Comparison of ENCODE assay signal across 29 cellular contexts in the genomic region with DNA sequence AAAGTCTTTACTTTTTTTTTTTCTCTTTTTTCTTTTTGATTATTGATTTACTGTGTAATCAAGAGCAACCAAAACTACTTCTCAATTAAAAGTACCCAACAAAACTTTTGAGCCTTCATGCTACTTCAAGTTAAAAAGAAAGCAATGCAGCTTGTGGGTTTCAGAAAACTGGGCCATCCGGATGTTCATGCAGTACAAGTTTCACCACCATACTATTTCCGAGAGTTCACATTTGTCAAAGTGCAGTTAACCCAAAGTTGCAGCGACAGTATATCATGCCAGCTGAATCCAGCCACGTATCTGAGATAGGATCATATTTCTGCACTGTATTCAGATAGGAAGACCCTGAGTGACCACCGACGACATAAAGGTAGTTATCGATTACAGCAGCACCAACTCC.
"Had no signal": no experiment of that assay in that cellular context is flagged by ENCODE, and none has a peak within 500 bp of the region (broad histone marks: within the 10 kb centered on the region; RNA-seq: fewer than 3 reads in every experiment).

No MANE protein-coding gene starts in this region.

- H3K36me3 ChIP-seq: pancreas, prostate gland, transverse colon, uterus had no signal

- H3K4me3 Mint-ChIP-seq: activated CD4-positive, alpha-beta T cell treated with anti-CD3 and anti-CD28 coated beads, Interleukin-2, amount 10 ng/mL, durations not matched to agents 7 days and 5 days; activated naive CD8-positive, alpha-beta T cell; activated T-helper 1 cell treated with anti-CD3 and anti-CD28 coated beads, Interleukin-12 subunit alpha, Interleukin-12 subunit beta, Interleukin-2, Interleukin-4 antibody, amounts not matched to agents 30 ng/mL and 10 ng/mL and 1 ng/mL, durations not matched to agents 14 hours and 24 hours and 36 hours; stimulated activated naive B cell treated with anti-CD40 and anti-IgM and Interleukin-4, amounts not matched to agents 10 μg/mL and 1 μg/mL and 100 μg/mL, for 72 hours; WTC11 had no signal

- DNase-seq: activated CD4-positive, alpha-beta T cell treated with anti-CD3 and anti-CD28 coated beads for 1 hour; activated CD4-positive, alpha-beta T cell treated with anti-CD3 and anti-CD28 coated beads, Interleukin-2, amount 10 ng/mL, durations not matched to agents 7 days and 5 days; activated CD8-positive, alpha-beta memory T cell treated with anti-CD3 and anti-CD28 coated beads, Interleukin-2, amount 50 U/mL, for 4 hours; activated T-cell treated with anti-CD3 and anti-CD28 coated beads, Interleukin-2, amount 50 U/mL, for 1 hour; anterior cingulate cortex; dorsolateral prefrontal cortex; effector memory CD4-positive, alpha-beta T cell; erythroblast; kidney; left colon; mammary epithelial cell; pancreas; retina; sigmoid colon; stimulated activated CD4-positive, alpha-beta T cell treated with anti-CD3 and anti-CD28 coated beads, Interleukin-1b, Interleukin-23, amount 100 ng/mL, for 48 hours; stimulated activated CD4-positive, alpha-beta T cell treated with anti-CD3 and anti-CD28 coated beads, Interleukin-4, amount 100 ng/mL, for 4 hours; stimulated activated CD8-positive, alpha-beta memory T cell treated with anti-CD3 and anti-CD28 coated beads, Interleukin-4, amount 100 ng/mL, for 48 hours; stimulated activated naive B cell treated with anti-CD40 and anti-IgM and Interleukin-4, amounts not matched to agents 10 μg/mL and 1 μg/mL and 100 μg/mL, for 72 hours; testis; transverse colon; uterus had no signal

- H3K36me3 Mint-ChIP-seq: WTC11 had no signal

- H3K27ac Mint-ChIP-seq: activated CD4-positive, alpha-beta T cell treated with anti-CD3 and anti-CD28 coated beads, Interleukin-2, amount 10 ng/mL, durations not matched to agents 7 days and 5 days; activated naive CD8-positive, alpha-beta T cell; activated T-helper 1 cell treated with anti-CD3 and anti-CD28 coated beads, Interleukin-12 subunit alpha, Interleukin-12 subunit beta, Interleukin-2, Interleukin-4 antibody, amounts not matched to agents 30 ng/mL and 10 ng/mL and 1 ng/mL, durations not matched to agents 14 hours and 24 hours and 36 hours; stimulated activated naive B cell treated with anti-CD40 and anti-IgM and Interleukin-4, amounts not matched to agents 10 μg/mL and 1 μg/mL and 100 μg/mL, for 72 hours; WTC11 had no signal

- H3K9me3 Mint-ChIP-seq: activated CD4-positive, alpha-beta T cell treated with anti-CD3 and anti-CD28 coated beads, Interleukin-2, amount 10 ng/mL, durations not matched to agents 7 days and 5 days; activated T-helper 1 cell treated with anti-CD3 and anti-CD28 coated beads, Interleukin-12 subunit alpha, Interleukin-12 subunit beta, Interleukin-2, Interleukin-4 antibody, amounts not matched to agents 30 ng/mL and 10 ng/mL and 1 ng/mL, durations not matched to agents 14 hours and 24 hours and 36 hours; stimulated activated naive B cell treated with anti-CD40 and anti-IgM and Interleukin-4, amounts not matched to agents 10 μg/mL and 1 μg/mL and 100 μg/mL, for 72 hours; WTC11 had no signal

- H3K4me1 Mint-ChIP-seq: stimulated activated naive B cell treated with anti-CD40 and anti-IgM and Interleukin-4, amounts not matched to agents 10 μg/mL and 1 μg/mL and 100 μg/mL, for 72 hours; WTC11 had no signal

- ATAC-seq: gastroesophageal sphincter; left colon; pancreas; SK-N-SH treated with all-trans-retinoic acid at 6 μM for 48 hours; stimulated activated naive B cell treated with anti-CD40 and anti-IgM and Interleukin-4, amounts not matched to agents 10 μg/mL and 1 μg/mL and 100 μg/mL, for 72 hours; WTC11 had no signal

- H3K27me3 Mint-ChIP-seq: activated CD4-positive, alpha-beta T cell treated with anti-CD3 and anti-CD28 coated beads, Interleukin-2, amount 10 ng/mL, durations not matched to agents 7 days and 5 days; activated naive CD8-positive, alpha-beta T cell; stimulated activated naive B cell treated with anti-CD40 and anti-IgM and Interleukin-4, amounts not matched to agents 10 μg/mL and 1 μg/mL and 100 μg/mL, for 72 hours had no signal

- H3K27me3 ChIP-seq: dorsolateral prefrontal cortex, gastroesophageal sphincter, hepatocyte, pancreas, sigmoid colon, testis, transverse colon, uterus had no signal

- H3K4me3 ChIP-seq: dorsolateral prefrontal cortex, gastroesophageal sphincter, hepatocyte, pancreas, prostate gland, sigmoid colon, smooth muscle cell, testis, transverse colon, uterus had no signal

- H3K9me3 ChIP-seq: gastroesophageal sphincter, pancreas, prostate gland, sigmoid colon, testis, transverse colon, uterus had no signal

- H3K27ac ChIP-seq: dorsolateral prefrontal cortex, gastroesophageal sphincter, hepatocyte, pancreas, prostate gland, sigmoid colon, testis, transverse colon, uterus had no signal

- H3K4me1 ChIP-seq: gastroesophageal sphincter, pancreas, prostate gland, sigmoid colon, testis, transverse colon, uterus had no signal
